Comparison of ENCODE assay signal across 7 cellular contexts in the genomic region with DNA sequence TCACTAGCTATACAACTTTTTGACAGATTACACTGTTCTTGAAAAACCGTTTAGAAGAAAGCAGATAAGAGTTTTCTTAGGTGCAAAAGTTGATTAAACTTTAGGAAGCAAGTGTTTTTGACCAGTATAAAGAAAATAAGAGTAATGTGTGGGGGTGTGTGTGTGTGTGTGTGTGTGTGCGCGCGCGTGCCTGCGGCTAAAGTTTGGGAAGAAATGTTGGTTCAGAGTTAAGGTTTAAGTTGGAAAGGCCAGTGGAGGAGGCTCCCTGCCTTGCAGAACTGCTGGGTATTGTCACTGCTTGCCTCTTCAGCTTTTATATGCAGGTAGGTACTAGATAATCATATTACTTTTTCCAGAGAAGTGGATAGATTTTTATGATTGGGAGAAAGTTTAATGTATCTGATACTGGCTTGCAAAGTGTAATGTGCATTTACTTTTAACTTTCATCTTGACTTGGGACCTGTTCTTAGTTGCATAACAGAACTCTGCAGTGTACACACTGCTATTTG.
DNase-seq lines count a peak whose midpoint lies in the region; ATAC-seq and TF ChIP-seq lines count a peak whose summit lies in the region.

No MANE protein-coding gene starts in this region.

- TF ChIP-seq CTCF in HL-60 (IDR thresholded peaks at IDR 0.05; ENCODE audit: insufficient read depth, low read length) = no peak
- TF ChIP-seq CTCF in WI38 (IDR thresholded peaks at IDR 0.05; ENCODE audit: low read depth, low read length) = no peak

- peak overlapping the region; percentile 96 for H3K27ac ChIP-seq in HL-60 (replicated peaks)

- H3K27me3 Mint-ChIP-seq in stimulated activated naive B cell treated with anti-CD40 and anti-IgM and Interleukin-4, amounts not matched to agents 10 μg/mL and 1 μg/mL and 100 μg/mL, for 72 hours = no peaks in the 10 kb centered on the region

- no peak for ATAC-seq in stimulated activated naive B cell treated with anti-CD40 and anti-IgM and Interleukin-4, amounts not matched to agents 10 μg/mL and 1 μg/mL and 100 μg/mL, for 72 hours (replicated peaks)

- H3K9me3 Mint-ChIP-seq in stimulated activated naive B cell treated with anti-CD40 and anti-IgM and Interleukin-4, amounts not matched to agents 10 μg/mL and 1 μg/mL and 100 μg/mL, for 72 hours = peaks cover 1 to 3% of the 10 kb centered on the region in 2 donors

- no peaks in the 10 kb centered on the region for H3K27me3 ChIP-seq in HL-60 (ENCODE audit: insufficient read depth, poor library complexity, severe bottlenecking)

- H3K4me3 ChIP-seq in HL-60 (replicated peaks; ENCODE audit: insufficient read depth, low read length) (peak overlapping the region; percentile 69), WI38 (ENCODE audit: low read depth, low read length) (peak overlapping the region; percentile 92)

- DNase-seq in HL-60 (ENCODE audit: low read depth in 1 of 2, low spot score in 1 of 2) = no peak
- DNase-seq in glomerular visceral epithelial cell (ENCODE audit: extremely low spot score) = peak; percentile 20
- DNase-seq in stimulated activated naive B cell treated with anti-CD40 and anti-IgM and Interleukin-4, amounts not matched to agents 10 μg/mL and 1 μg/mL and 100 μg/mL, for 72 hours = no peak
- DNase-seq in NCI-H2196 (lab: John Stamatoyannopoulos, UW; ENCODE audit: unreplicated experiment) = no peak
- DNase-seq in kidney tubule cell (ENCODE audit: low spot score) = no peak
- DNase-seq in NCI-H2107 treated with DMSO at 0.1 percent for 48 hours (lab: John Stamatoyannopoulos, UW; ENCODE audit: unreplicated experiment) = no peak

- peaks cover 30 to 60% of the 10 kb centered on the region in 2 donors for H3K4me1 Mint-ChIP-seq in stimulated activated naive B cell treated with anti-CD40 and anti-IgM and Interleukin-4, amounts not matched to agents 10 μg/mL and 1 μg/mL and 100 μg/mL, for 72 hours

- H3K4me3 Mint-ChIP-seq in stimulated activated naive B cell treated with anti-CD40 and anti-IgM and Interleukin-4, amounts not matched to agents 10 μg/mL and 1 μg/mL and 100 μg/mL, for 72 hours = peak overlapping the region; percentile 88 to 94

- H3K27ac Mint-ChIP-seq in stimulated activated naive B cell treated with anti-CD40 and anti-IgM and Interleukin-4, amounts not matched to agents 10 μg/mL and 1 μg/mL and 100 μg/mL, for 72 hours = peak overlapping the region; percentile 47

- H3K36me3 Mint-ChIP-seq in stimulated activated naive B cell treated with anti-CD40 and anti-IgM and Interleukin-4, amounts not matched to agents 10 μg/mL and 1 μg/mL and 100 μg/mL, for 72 hours = peaks cover 3 to 11% of the 10 kb centered on the region in 2 donors
